Comparison of ENCODE assay signal across 8 cellular contexts in genomic region chr1:54408701-54409066, GRCh38. TPM values are rescaled to one million over a fixed set of nuclear protein-coding genes. Genes with fewer than 3 reads are reported as not detected.
DNase-seq lines count a peak whose midpoint lies in the region; ATAC-seq and TF ChIP-seq lines count a peak whose summit lies in the region.
"Had no signal": no experiment of that assay in that cellular context is flagged by ENCODE, and none has a peak within 500 bp of the region (broad histone marks: within the 10 kb centered on the region; RNA-seq: fewer than 3 reads in every experiment).

No MANE protein-coding gene starts in this region.

- peak overlapping the region; percentile 62 for H3K27ac Mint-ChIP-seq in activated CD8-positive, alpha-beta T cell treated with anti-CD3 and anti-CD28 coated beads for 36 hours

- no peaks in the 10 kb centered on the region for H3K9me3 ChIP-seq in HUES6 (ENCODE audit: control insufficient read depth, insufficient read depth, low read depth, low read length)
- no peaks in the 10 kb centered on the region for H3K9me3 ChIP-seq in stomach smooth muscle (ENCODE audit: control insufficient read depth in 2 of 2, low read length in 2 of 2)

- H3K4me1 ChIP-seq in HUES6 (ENCODE audit: control insufficient read depth, insufficient read depth, low read length) (peaks cover 49% of the 10 kb centered on the region), stomach smooth muscle (ENCODE audit: control insufficient read depth, insufficient read depth, low read length) (peaks cover 40% of the 10 kb centered on the region)

- H3K4me3 Mint-ChIP-seq in activated CD8-positive, alpha-beta T cell treated with anti-CD3 and anti-CD28 coated beads for 36 hours = no peak overlapping the region

- H3K4me3 ChIP-seq in HUES6 (ENCODE audit: low read depth, low read length) = no peak overlapping the region
- no peak overlapping the region for H3K4me3 ChIP-seq in stomach smooth muscle (ENCODE audit: low read length in 2 of 2)

- H3K36me3 ChIP-seq in HUES6 (ENCODE audit: control insufficient read depth, insufficient read depth, low read length) (no peaks in the 10 kb centered on the region), stomach smooth muscle (ENCODE audit: control insufficient read depth in 2 of 2, insufficient read depth in 2 of 2, low read length in 2 of 2) (no peaks in the 10 kb centered on the region)

- ATAC-seq in activated CD8-positive, alpha-beta T cell treated with anti-CD3 and anti-CD28 coated beads for 36 hours = no peak
- ATAC-seq in HG03095 (IDR thresholded peaks at IDR 0.05; ENCODE audit: unreplicated experiment) = no peak

- H3K27me3 Mint-ChIP-seq in activated CD8-positive, alpha-beta T cell treated with anti-CD3 and anti-CD28 coated beads for 36 hours = no peaks in the 10 kb centered on the region

- H3K27me3 ChIP-seq in HUES6 (ENCODE audit: control insufficient read depth, insufficient read depth, low read length) (no peaks in the 10 kb centered on the region), layer of hippocampus (ENCODE audit: control insufficient read depth, insufficient read depth, low read length) (no peaks in the 10 kb centered on the region), stomach smooth muscle (ENCODE audit: control insufficient read depth in 1 of 2, insufficient read depth in 2 of 2, low read length in 2 of 2) (no peaks in the 10 kb centered on the region)

- POLR2A ChIA-PET in activated CD8-positive, alpha-beta T cell treated with anti-CD3 and anti-CD28 coated beads for 36 hours (lab: Charles Lee) = no interaction called here

- CTCF ChIA-PET in activated CD8-positive, alpha-beta T cell treated with anti-CD3 and anti-CD28 coated beads for 36 hours (lab: Charles Lee) = no interaction called here

- peaks cover 48% of the 10 kb centered on the region for H3K4me1 Mint-ChIP-seq in activated CD8-positive, alpha-beta T cell treated with anti-CD3 and anti-CD28 coated beads for 36 hours (ENCODE audit: low read depth)

- no peak for DNase-seq in activated CD8-positive, alpha-beta T cell treated with anti-CD3 and anti-CD28 coated beads for 36 hours
- DNase-seq in NCI-H82 treated with DMSO at 0.1 percent for 48 hours (lab: John Stamatoyannopoulos, UW; ENCODE audit: unreplicated experiment) = no peak
- no peak for DNase-seq in cortex of kidney (lab: John Stamatoyannopoulos, UW)
- DNase-seq: NCI-H1436 had no signal

- H3K27ac ChIP-seq in HUES6 (ENCODE audit: low read depth, low read length) = peak overlapping the region; percentile 70; the same call in 1 of the 2 replicates
- peak overlapping the region; percentile 81 for H3K27ac ChIP-seq in layer of hippocampus (ENCODE audit: low read depth, low read length)
- H3K27ac ChIP-seq in stomach smooth muscle (ENCODE audit: low read length) = peak overlapping the region; percentile 95

- TF ChIP-seq CTCF in activated CD8-positive, alpha-beta T cell treated with anti-CD3 and anti-CD28 coated beads for 36 hours (IDR thresholded peaks at IDR 0.05) = no peak

- intact Hi-C loops in activated CD8-positive, alpha-beta T cell treated with anti-CD3 and anti-CD28 coated beads for 36 hours (cut with micrococcal nuclease) = loop anchor here (5.0 to 10.0 kb wide), 3 partner anchors 64 to 356 kb away; partner anchors contain the start of genes CYB5RL, MRPL37, TCEANC2 and TMEM59

- no peaks in the 10 kb centered on the region for H3K9me3 Mint-ChIP-seq in activated CD8-positive, alpha-beta T cell treated with anti-CD3 and anti-CD28 coated beads for 36 hours

- H3K9ac ChIP-seq in HUES6 (ENCODE audit: low read length) (peak overlapping the region; percentile 1), stomach smooth muscle (ENCODE audit: low read length in 2 of 2) (no peak overlapping the region)

- peaks cover 6% of the 10 kb centered on the region for H3K36me3 Mint-ChIP-seq in activated CD8-positive, alpha-beta T cell treated with anti-CD3 and anti-CD28 coated beads for 36 hours (ENCODE audit: low read depth)

RNA-seq across cellular contexts. Expression of gene SSBP3, which starts 2.5 kb away (rescaled TPM):
- total RNA-seq in activated CD8-positive, alpha-beta T cell treated with anti-CD3 and anti-CD28 coated beads for 36 hours = 10 to 100 TPM; 62.6 to 67.8 TPM
